Comparison of ENCODE assay signal across 13 cellular contexts in genomic region chr17:12415031-12415430, GRCh38.
DNase-seq lines count a peak whose midpoint lies in the region; ATAC-seq and TF ChIP-seq lines count a peak whose summit lies in the region.
"Had no signal": no experiment of that assay in that cellular context is flagged by ENCODE, and none has a peak within 500 bp of the region (broad histone marks: within the 10 kb centered on the region; RNA-seq: fewer than 3 reads in every experiment).

No MANE protein-coding gene starts in this region.

- H3K4me3 ChIP-seq in H7 (ENCODE audit: insufficient read depth, low read depth, low read length): no peak overlapping the region
- no peak overlapping the region for H3K4me3 ChIP-seq in ascending aorta
- no peak overlapping the region for H3K4me3 ChIP-seq in thoracic aorta
- no peak overlapping the region for H3K4me3 ChIP-seq in coronary artery

- no peaks in the 10 kb centered on the region for H3K36me3 ChIP-seq in H7 (replicated peaks; ENCODE audit: control insufficient read depth, insufficient read depth, low read length)
- no peaks in the 10 kb centered on the region for H3K36me3 ChIP-seq in ascending aorta
- H3K36me3 ChIP-seq in thoracic aorta: no peaks in the 10 kb centered on the region

- intact Hi-C loops in ascending aorta (cut with DNase I): loop anchor here (5.0 kb wide), 3 partner anchors 47 to 133 kb away; no protein-coding TSS in a partner anchor

- H3K4me1 ChIP-seq in ascending aorta: peaks cover 0 to 10% of the 10 kb centered on the region in 2 donors
- peaks cover 0 to 7% of the 10 kb centered on the region in 2 donors for H3K4me1 ChIP-seq in thoracic aorta (ENCODE audit: control insufficient read depth in 1 of 2, low read depth in 2 of 2)

- TF ChIP-seq CTCF in ascending aorta (IDR thresholded peaks at IDR 0.05) (no peak), thoracic aorta (IDR thresholded peaks at IDR 0.05) (no peak), coronary artery (IDR thresholded peaks at IDR 0.05) (no peak)

- peak; percentile 88 for ATAC-seq in thoracic aorta (ENCODE audit: insufficient number of reproducible peaks, low FRiP score, low read depth)
- ATAC-seq: esophagus mucosa; stimulated activated naive CD8-positive, alpha-beta T cell treated with anti-CD3 and anti-CD28 coated beads, Interleukin-15, Interleukin-2, amounts not matched to agents 100 U/mL and 50 U/mL, for 24 hours; T-cell had no signal

- H3K9me3 ChIP-seq in ascending aorta (no peaks in the 10 kb centered on the region), thoracic aorta (no peaks in the 10 kb centered on the region)

- H3K27me3 ChIP-seq in H7 (ENCODE audit: control insufficient read depth, insufficient read depth, low read length) (no peaks in the 10 kb centered on the region), ascending aorta (no peaks in the 10 kb centered on the region), thoracic aorta (replicated peaks; ENCODE audit: insufficient read depth) (no peaks in the 10 kb centered on the region)

- DNase-seq in H7 (peak; percentile 39), ascending aorta (ENCODE audit: low spot score in 2 of 2) (peak in 1 of 2 donors; percentile 78), iPS DF 19.7 (ENCODE audit: low read depth, low spot score) (peak; percentile 64), thoracic aorta (ENCODE audit: low spot score) (no peak), activated T-cell treated with anti-CD3 and anti-CD28 coated beads for 4 hours (no peak), coronary artery (ENCODE audit: low spot score) (no peak), midbrain (lab: John Stamatoyannopoulos, UW) (no peak)
- DNase-seq: activated CD4-positive, alpha-beta T cell treated with anti-CD3 and anti-CD28 coated beads, Interleukin-2, amount 10 ng/mL, durations not matched to agents 7 days and 5 days; caudate nucleus; CD8-positive, alpha-beta memory T cell; stimulated activated naive CD8-positive, alpha-beta T cell treated with anti-CD3 and anti-CD28 coated beads, Interleukin-15, Interleukin-2, amounts not matched to agents 100 U/mL and 50 U/mL, for 24 hours; T-cell had no signal

- H3K27ac ChIP-seq in ascending aorta: peak overlapping the region; percentile 63 to 67
- H3K27ac ChIP-seq in thoracic aorta: peak overlapping the region; percentile 40 to 66
- no peak overlapping the region for H3K27ac ChIP-seq in coronary artery

Comparison
In these comparisons a context has a peak if more than half of its experiments do, and no peak if none do; other contexts are left out.
1. DNase-seq: peak in H7 (single experiment) and iPS DF 19.7 (single experiment); none in thoracic aorta (single experiment), activated T-cell treated with anti-CD3 and anti-CD28 coated beads for 4 hours (single experiment), coronary artery (single experiment) and midbrain (single experiment).
2. H3K27ac ChIP-seq: peak in ascending aorta (2 of 2) and thoracic aorta (2 of 2); none in coronary artery (0 of 2).